In genomic region chr6:73459459-73459858, GRCh38 we compare ENCODE assay signal across 7 cellular contexts. TPM values are rescaled to one million over a fixed set of nuclear protein-coding genes. Genes with fewer than 3 reads are reported as not detected.
DNase-seq lines count a peak whose midpoint lies in the region; TF ChIP-seq lines count a peak whose summit lies in the region.
"Not testable (repeated sequence)": the region's sequence is repeated elsewhere in the genome, so short reads cannot be mapped to it uniquely, and the experiment has no call there.

No MANE protein-coding gene starts in this region.

- not testable (repeated sequence) for DNase-seq in HL-60 (ENCODE audit: low read depth in 1 of 2, low spot score in 1 of 2); activated CD4-positive, alpha-beta memory T cell treated with anti-CD3 and anti-CD28 coated beads for 36 hours; activated naive CD4-positive, alpha-beta T cell treated with anti-CD3 and anti-CD28 coated beads, Interleukin-2, amount 10 ng/mL, durations not matched to agents 7 days and 5 days; dorsolateral prefrontal cortex

- H3K4me3 Mint-ChIP-seq in T-helper 1 cell treated with Interleukin-12 subunit alpha and Interleukin-12 subunit beta and Interleukin-4 antibody, amounts not matched to agents 30 μg/mL and 1 μg/mL, for 36 hours = peak overlapping the region; percentile 55
- peak overlapping the region; percentile 41 for H3K4me3 Mint-ChIP-seq in activated CD4-positive, alpha-beta memory T cell treated with anti-CD3 and anti-CD28 coated beads for 36 hours
- H3K4me3 Mint-ChIP-seq in activated naive CD4-positive, alpha-beta T cell treated with anti-CD3 and anti-CD28 coated beads, Interleukin-2, amount 10 ng/mL, durations not matched to agents 7 days and 5 days = peak overlapping the region; percentile 98
- H3K4me3 Mint-ChIP-seq in nephron = peak overlapping the region; percentile 25 to 77 (median 68)

- peaks cover 48% of the 10 kb centered on the region for H3K4me1 Mint-ChIP-seq in T-helper 1 cell treated with Interleukin-12 subunit alpha and Interleukin-12 subunit beta and Interleukin-4 antibody, amounts not matched to agents 30 μg/mL and 1 μg/mL, for 36 hours (ENCODE audit: low read depth)
- H3K4me1 Mint-ChIP-seq in activated CD4-positive, alpha-beta memory T cell treated with anti-CD3 and anti-CD28 coated beads for 36 hours (ENCODE audit: low read depth) = peaks cover 40% of the 10 kb centered on the region
- peaks cover 70% of the 10 kb centered on the region for H3K4me1 Mint-ChIP-seq in activated naive CD4-positive, alpha-beta T cell treated with anti-CD3 and anti-CD28 coated beads, Interleukin-2, amount 10 ng/mL, durations not matched to agents 7 days and 5 days
- peaks cover 10% of the 10 kb centered on the region for H3K4me1 Mint-ChIP-seq in nephron

- intact Hi-C loops in activated CD4-positive, alpha-beta memory T cell treated with anti-CD3 and anti-CD28 coated beads for 36 hours (cut with micrococcal nuclease); dorsolateral prefrontal cortex (cut with DNase I): not testable (repeated sequence)

- POLR2A ChIA-PET in activated CD4-positive, alpha-beta memory T cell treated with anti-CD3 and anti-CD28 coated beads for 36 hours (lab: Charles Lee) = not testable (repeated sequence)

- H3K36me3 Mint-ChIP-seq in T-helper 1 cell treated with Interleukin-12 subunit alpha and Interleukin-12 subunit beta and Interleukin-4 antibody, amounts not matched to agents 30 μg/mL and 1 μg/mL, for 36 hours (ENCODE audit: low read depth); nephron (ENCODE audit: low read depth): not testable (repeated sequence)
- H3K36me3 Mint-ChIP-seq in activated CD4-positive, alpha-beta memory T cell treated with anti-CD3 and anti-CD28 coated beads for 36 hours = peaks cover 12% of the 10 kb centered on the region
- peaks cover 27% of the 10 kb centered on the region for H3K36me3 Mint-ChIP-seq in activated naive CD4-positive, alpha-beta T cell treated with anti-CD3 and anti-CD28 coated beads, Interleukin-2, amount 10 ng/mL, durations not matched to agents 7 days and 5 days

- not testable (repeated sequence) for H3K9me3 Mint-ChIP-seq in T-helper 1 cell treated with Interleukin-12 subunit alpha and Interleukin-12 subunit beta and Interleukin-4 antibody, amounts not matched to agents 30 μg/mL and 1 μg/mL, for 36 hours; activated CD4-positive, alpha-beta memory T cell treated with anti-CD3 and anti-CD28 coated beads for 36 hours; activated naive CD4-positive, alpha-beta T cell treated with anti-CD3 and anti-CD28 coated beads, Interleukin-2, amount 10 ng/mL, durations not matched to agents 7 days and 5 days; nephron

- H3K36me3 ChIP-seq in BLaER1 treated with 17β-estradiol and CSF1 and Interleukin-3, amounts not matched to agents 10 nM and 100 nM = peaks cover 0 to 16% (median 10%) of the 10 kb centered on the region in 11 experiments; a peak in 16 of 22 replicates

- TF ChIP-seq CTCF in HL-60 (IDR thresholded peaks at IDR 0.05; ENCODE audit: insufficient read depth, low read length); dorsolateral prefrontal cortex (IDR thresholded peaks at IDR 0.05 in 54 of 56, conservative IDR thresholded peaks at IDR 0.05 in 2 of 56; ENCODE audit: low read depth in 1 of 56, partially characterized antibody in 56 of 56); nephron (IDR thresholded peaks at IDR 0.05; ENCODE audit: unreplicated experiment in 3 of 3): not testable (repeated sequence)

- CTCF ChIA-PET in activated CD4-positive, alpha-beta memory T cell treated with anti-CD3 and anti-CD28 coated beads for 36 hours (lab: Charles Lee) = not testable (repeated sequence)
- CTCF ChIA-PET in activated naive CD4-positive, alpha-beta T cell treated with anti-CD3 and anti-CD28 coated beads, Interleukin-2, amount 10 ng/mL, durations not matched to agents 7 days and 5 days (lab: Charles Lee) = interaction anchor here (5.0 kb wide), 1 partner anchor 8 kb away, joined by 30 read pairs; the partner anchor contains the start of gene CGAS

- H3K27me3 ChIP-seq in BLaER1 treated with 17β-estradiol and CSF1 and Interleukin-3, amounts not matched to agents 10 nM and 100 nM; HL-60 (ENCODE audit: insufficient read depth, poor library complexity, severe bottlenecking); dorsolateral prefrontal cortex: not testable (repeated sequence)

- peak overlapping the region; percentile 54 to 97 (median 85) for H3K4me2 ChIP-seq in BLaER1 treated with 17β-estradiol and CSF1 and Interleukin-3, amounts not matched to agents 10 nM and 100 nM

- H3K4me3 ChIP-seq in BLaER1 treated with 17β-estradiol and CSF1 and Interleukin-3, amounts not matched to agents 10 nM and 100 nM; HL-60 (replicated peaks; ENCODE audit: insufficient read depth, low read length); dorsolateral prefrontal cortex: not testable (repeated sequence)

- H3K27me3 Mint-ChIP-seq in T-helper 1 cell treated with Interleukin-12 subunit alpha and Interleukin-12 subunit beta and Interleukin-4 antibody, amounts not matched to agents 30 μg/mL and 1 μg/mL, for 36 hours (ENCODE audit: low read depth); activated CD4-positive, alpha-beta memory T cell treated with anti-CD3 and anti-CD28 coated beads for 36 hours; activated naive CD4-positive, alpha-beta T cell treated with anti-CD3 and anti-CD28 coated beads, Interleukin-2, amount 10 ng/mL, durations not matched to agents 7 days and 5 days; nephron (ENCODE audit: low read depth): not testable (repeated sequence)

- H3K9me3 ChIP-seq in BLaER1 treated with 17β-estradiol and CSF1 and Interleukin-3, amounts not matched to agents 10 nM and 100 nM (replicated peaks in 1 of 11) = not testable (repeated sequence)

- peaks cover 45 to 69% (median 65%) of the 10 kb centered on the region in 10 experiments for H3K4me1 ChIP-seq in BLaER1 treated with 17β-estradiol and CSF1 and Interleukin-3, amounts not matched to agents 10 nM and 100 nM

- H4K20me1 ChIP-seq in BLaER1 treated with 17β-estradiol and CSF1 and Interleukin-3, amounts not matched to agents 10 nM and 100 nM = not testable (repeated sequence)

- peak overlapping the region; percentile 85 for H3K27ac Mint-ChIP-seq in T-helper 1 cell treated with Interleukin-12 subunit alpha and Interleukin-12 subunit beta and Interleukin-4 antibody, amounts not matched to agents 30 μg/mL and 1 μg/mL, for 36 hours
- peak overlapping the region; percentile 97 for H3K27ac Mint-ChIP-seq in activated CD4-positive, alpha-beta memory T cell treated with anti-CD3 and anti-CD28 coated beads for 36 hours
- H3K27ac Mint-ChIP-seq in activated naive CD4-positive, alpha-beta T cell treated with anti-CD3 and anti-CD28 coated beads, Interleukin-2, amount 10 ng/mL, durations not matched to agents 7 days and 5 days = peak overlapping the region; percentile 100
- H3K27ac Mint-ChIP-seq in nephron = not testable (repeated sequence)

- peak overlapping the region in 7 of 11 experiments; percentile 2 to 99 (median 40); a peak in 6 of 22 replicates for H3K9ac ChIP-seq in BLaER1 treated with 17β-estradiol and CSF1 and Interleukin-3, amounts not matched to agents 10 nM and 100 nM

- peak overlapping the region in 9 of 11 experiments; percentile 27 to 100 (median 97); a peak in 16 of 22 replicates for H3K27ac ChIP-seq in BLaER1 treated with 17β-estradiol and CSF1 and Interleukin-3, amounts not matched to agents 10 nM and 100 nM
- H3K27ac ChIP-seq in HL-60 (replicated peaks) = peak overlapping the region; percentile 98
- H3K27ac ChIP-seq in dorsolateral prefrontal cortex = peak overlapping the region in 35 of 59 donors; percentile 1 to 99 (median 75)

RNA-seq across cellular contexts. Expression of gene MTO1, which starts 2.1 kb away (rescaled TPM):
- total RNA-seq in activated CD4-positive, alpha-beta memory T cell treated with anti-CD3 and anti-CD28 coated beads for 36 hours = 10 to 100 TPM; 40.7 to 47.7 TPM
- total RNA-seq in dorsolateral prefrontal cortex = 10 to 100 TPM; 25.5 to 56.6 (median 37.6) TPM

RNA-seq across cellular contexts. Expression of gene CGAS, which starts 7.4 kb away (rescaled TPM):
- 10 to 100 TPM; 37.2 to 38.4 TPM for total RNA-seq in activated CD4-positive, alpha-beta memory T cell treated with anti-CD3 and anti-CD28 coated beads for 36 hours
- total RNA-seq in dorsolateral prefrontal cortex = 1 to 10 TPM in 111 of 120 experiments, under 1 TPM in 9; 0.48 to 6.7 (median 1.7) TPM

Comparison
In these comparisons a context has a peak if more than half of its experiments do, and no peak if none do; other contexts are left out.
1. H3K4me3 Mint-ChIP-seq: peak in every context shown above with its lines; median percentile 98 in activated naive CD4-positive, alpha-beta T cell treated with anti-CD3 and anti-CD28 coated beads, Interleukin-2, amount 10 ng/mL, durations not matched to agents 7 days and 5 days; 68 in nephron; 55 in T-helper 1 cell treated with Interleukin-12 subunit alpha and Interleukin-12 subunit beta and Interleukin-4 antibody, amounts not matched to agents 30 μg/mL and 1 μg/mL, for 36 hours; 41 in activated CD4-positive, alpha-beta memory T cell treated with anti-CD3 and anti-CD28 coated beads for 36 hours.
2. RNA of gene CGAS, which starts 7.4 kb away (total RNA-seq): 37.2 to 38.4 TPM in activated CD4-positive, alpha-beta memory T cell treated with anti-CD3 and anti-CD28 coated beads for 36 hours; 0.48 to 6.7 TPM in dorsolateral prefrontal cortex; every median in the first group is over 4 times any median in the second.
3. Peak in every context shown above with its lines, with median percentiles within 50 percentile points of each other: H3K27ac ChIP-seq.